ENCODE assay signal across 9 cellular contexts in the genomic region with DNA sequence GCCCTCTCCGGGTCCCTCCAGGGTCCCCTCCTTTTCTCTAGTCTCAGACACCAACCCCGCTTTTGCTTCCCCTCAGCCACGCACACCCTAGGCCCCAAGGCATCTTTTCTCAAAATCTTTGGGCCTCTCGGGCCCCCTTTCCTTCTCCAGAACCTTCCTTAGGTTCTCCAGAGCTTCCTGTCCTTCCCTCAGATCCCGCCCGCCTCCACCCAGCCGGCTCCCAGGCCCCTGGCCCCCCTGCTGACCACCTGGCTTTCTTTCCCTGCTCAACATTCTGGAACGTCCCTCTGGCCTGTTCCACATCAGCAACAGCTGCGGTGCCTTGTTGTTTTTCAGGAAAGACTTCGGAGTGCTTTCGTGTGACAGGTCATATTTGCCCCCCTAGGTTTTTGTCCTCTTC. TPM values are rescaled to one million over a fixed set of nuclear protein-coding genes. Genes with fewer than 3 reads are reported as not detected.
A peak's percentile ranks its signal among the peaks of the same experiment; 100 is the strongest.
DNase-seq lines count a peak whose midpoint lies in the region; ATAC-seq and TF ChIP-seq lines count a peak whose summit lies in the region.
"Had no signal": no experiment of that assay in that cellular context is flagged by ENCODE, and none has a peak within 500 bp of the region (broad histone marks: within the 10 kb centered on the region; RNA-seq: fewer than 3 reads in every experiment).

No MANE protein-coding gene starts in this region.

- no peaks in the 10 kb centered on the region for H3K9me3 ChIP-seq in body of pancreas
- no peaks in the 10 kb centered on the region for H3K9me3 ChIP-seq in right lobe of liver
- H3K9me3 ChIP-seq in transverse colon = no peaks in the 10 kb centered on the region

- peak overlapping the region; percentile 83 for H3K27ac Mint-ChIP-seq in activated CD8-positive, alpha-beta memory T cell treated with anti-CD3 and anti-CD28 coated beads, Interleukin-2, amount 10 ng/mL, durations not matched to agents 7 days and 5 days

- no peak for TF ChIP-seq CTCF in body of pancreas (IDR thresholded peaks at IDR 0.05)
- no peak for TF ChIP-seq CTCF in right lobe of liver (IDR thresholded peaks at IDR 0.05)
- no peak for TF ChIP-seq CTCF in transverse colon (IDR thresholded peaks at IDR 0.05)

- intact Hi-C loops in body of pancreas (cut with DNase I) (no loop called here), right lobe of liver (cut with DNase I) (no loop called here), transverse colon (cut with DNase I; ENCODE audit: low total_unique reads) (no loop called here)

- no peaks in the 10 kb centered on the region for H3K9me3 Mint-ChIP-seq in activated CD8-positive, alpha-beta memory T cell treated with anti-CD3 and anti-CD28 coated beads, Interleukin-2, amount 10 ng/mL, durations not matched to agents 7 days and 5 days (ENCODE audit: low read depth)

- H3K4me1 ChIP-seq in body of pancreas (peaks cover 40% of the 10 kb centered on the region), right lobe of liver (peaks cover 0 to 64% (median 27%) of the 10 kb centered on the region in 4 donors), transverse colon (peaks cover 27 to 51% (median 34%) of the 10 kb centered on the region in 4 donors)

- CTCF ChIA-PET in activated CD8-positive, alpha-beta memory T cell treated with anti-CD3 and anti-CD28 coated beads, Interleukin-2, amount 10 ng/mL, durations not matched to agents 7 days and 5 days (lab: Charles Lee) = interaction anchor here (0.6 to 3.7 kb wide), 4 partner anchors 17 to 505 kb away, joined by 3 to 23 read pairs (median 15); partner anchors contain the start of gene PIGV

- TF ChIP-seq POLR2A in body of pancreas (IDR thresholded peaks at IDR 0.05) (no peak), right lobe of liver (IDR thresholded peaks at IDR 0.05) (no peak), transverse colon (IDR thresholded peaks at IDR 0.05) (no peak)

- H3K4me1 Mint-ChIP-seq in activated CD8-positive, alpha-beta memory T cell treated with anti-CD3 and anti-CD28 coated beads, Interleukin-2, amount 10 ng/mL, durations not matched to agents 7 days and 5 days = peaks cover 63% of the 10 kb centered on the region

- ATAC-seq in activated CD8-positive, alpha-beta memory T cell treated with anti-CD3 and anti-CD28 coated beads, Interleukin-2, amount 10 ng/mL, durations not matched to agents 7 days and 5 days = no peak
- ATAC-seq in body of pancreas (no peak), right lobe of liver (no peak), left lobe of liver (no peak), HG03039 (IDR thresholded peaks at IDR 0.05; ENCODE audit: unreplicated experiment) (no peak)

- H3K4me3 Mint-ChIP-seq in activated CD8-positive, alpha-beta memory T cell treated with anti-CD3 and anti-CD28 coated beads, Interleukin-2, amount 10 ng/mL, durations not matched to agents 7 days and 5 days = peak overlapping the region; percentile 90

- TF ChIP-seq EP300 in transverse colon (IDR thresholded peaks at IDR 0.05; ENCODE audit: low read depth) = no peak

- H3K27ac ChIP-seq in body of pancreas (peak overlapping the region in 1 of 4 donors; percentile 58), right lobe of liver (peak overlapping the region in 1 of 3 donors; percentile 38), transverse colon (peak overlapping the region; percentile 82 to 86 (median 84))

- peaks cover 12% of the 10 kb centered on the region for H3K36me3 Mint-ChIP-seq in activated CD8-positive, alpha-beta memory T cell treated with anti-CD3 and anti-CD28 coated beads, Interleukin-2, amount 10 ng/mL, durations not matched to agents 7 days and 5 days

- peak overlapping the region; percentile 52 to 83 for H3K4me3 ChIP-seq in body of pancreas
- peak overlapping the region; percentile 54 to 66 (median 60) for H3K4me3 ChIP-seq in right lobe of liver
- H3K4me3 ChIP-seq in transverse colon = peak overlapping the region in 3 of 4 donors; percentile 74 to 88 (median 75)

- H3K27me3 Mint-ChIP-seq in activated CD8-positive, alpha-beta memory T cell treated with anti-CD3 and anti-CD28 coated beads, Interleukin-2, amount 10 ng/mL, durations not matched to agents 7 days and 5 days = no peaks in the 10 kb centered on the region

- no peaks in the 10 kb centered on the region for H3K27me3 ChIP-seq in body of pancreas
- H3K27me3 ChIP-seq in right lobe of liver = no peaks in the 10 kb centered on the region
- no peaks in the 10 kb centered on the region for H3K27me3 ChIP-seq in transverse colon

- H3K36me3 ChIP-seq in body of pancreas (replicated peaks in 1 of 2; ENCODE audit: insufficient read depth in 1 of 2, low read depth in 2 of 2) (peaks cover 0 to 2% of the 10 kb centered on the region in 2 donors), right lobe of liver (peaks cover 0 to 5% (median 2%) of the 10 kb centered on the region in 4 donors), transverse colon (peaks cover 0 to 5% (median 1%) of the 10 kb centered on the region in 4 donors)

- 27 to 36% methylated on average over 11 of the region's 11 CpGs for WGBS in body of pancreas, 2 donors
- 44% methylated on average over 11 of the region's 11 CpGs for WGBS in right lobe of liver (ENCODE audit: insufficient coverage, low coverage, low lambda C conversion rate, missing lambda C conversion rate)
- 36 to 43% methylated on average over 6 to 11 of the region's 11 CpGs for WGBS in transverse colon (ENCODE audit: low coverage in 1 of 2), 2 donors

- DNase-seq in activated CD8-positive, alpha-beta memory T cell treated with anti-CD3 and anti-CD28 coated beads, Interleukin-2, amount 10 ng/mL, durations not matched to agents 7 days and 5 days = no peak
- no peak for DNase-seq in activated CD8-positive, alpha-beta memory T cell treated with anti-CD3 and anti-CD28 coated beads for 24 hours
- DNase-seq in body of pancreas = peak in 2 of 4 donors; percentile 32
- no peak for DNase-seq in right lobe of liver
- no peak for DNase-seq in transverse colon
- no peak for DNase-seq in left lobe of liver (ENCODE audit: low spot score)
- DNase-seq in activated CD4-positive, alpha-beta T cell treated with anti-CD3 and anti-CD28 coated beads for 48 hours = no peak

- in situ Hi-C loops in transverse colon (cut with MboI; ENCODE audit: low pct_ligation_motif_present in 1 of 4, low pct_unique_long_range_greater_than_20kb in 1 of 4, low sequenced_read_pairs in 3 of 4) = no loop called here

RNA-seq across cellular contexts. Expression of gene ZDHHC18, which starts 1.2 kb away (rescaled TPM):
- 10 to 100 TPM; 53.1 to 54.9 TPM for total RNA-seq in activated CD8-positive, alpha-beta memory T cell treated with anti-CD3 and anti-CD28 coated beads, Interleukin-2, amount 10 ng/mL, durations not matched to agents 7 days and 5 days
- total RNA-seq in body of pancreas (1 to 10 TPM; 4.6 to 5.7 TPM), right lobe of liver (10 to 100 TPM in 5 of 6 experiments, 1 to 10 TPM in 1; 9.6 to 16.9 (median 14.1) TPM), transverse colon (10 to 100 TPM in 3 of 4 donors, 1 to 10 TPM in 1; 4.4 to 37.3 (median 28.0) TPM), left lobe of liver (10.3 TPM)

RNA-seq across cellular contexts. Expression of gene SFN, which starts 35.3 kb away (rescaled TPM):
- under 1 TPM in 1 of 2 experiments, not detected in 1; 0.73 TPM for total RNA-seq in activated CD8-positive, alpha-beta memory T cell treated with anti-CD3 and anti-CD28 coated beads, Interleukin-2, amount 10 ng/mL, durations not matched to agents 7 days and 5 days
- total RNA-seq in body of pancreas (1 to 10 TPM in 1 of 2 donors, under 1 TPM in 1; 0.66 to 1.6 TPM), right lobe of liver (1 to 10 TPM in 3 of 6 experiments, not detected in 3; 2.2 to 2.5 (median 2.5) TPM), transverse colon (100 to 1,000 TPM in 3 of 4 donors, 10 to 100 TPM in 1; 50.2 to 197 (median 163) TPM), left lobe of liver (0.40 TPM)
- total RNA-seq: lung microvascular endothelial cell had no signal

RNA-seq across cellular contexts. Expression of gene PIGV, which starts 39.9 kb away (rescaled TPM):
- total RNA-seq in activated CD8-positive, alpha-beta memory T cell treated with anti-CD3 and anti-CD28 coated beads, Interleukin-2, amount 10 ng/mL, durations not matched to agents 7 days and 5 days = 1 to 10 TPM; 8.6 to 9.7 TPM
- 10 to 100 TPM; 10.9 to 14.2 TPM for total RNA-seq in body of pancreas
- 10 to 100 TPM; 13.2 to 27.8 (median 19.2) TPM for total RNA-seq in right lobe of liver
- 10 to 100 TPM; 16.1 to 32.2 (median 24.2) TPM for total RNA-seq in transverse colon
- 30.8 TPM for total RNA-seq in left lobe of liver

Comparison
In these comparisons a context has a peak if more than half of its experiments do, and no peak if none do; other contexts are left out.
1. RNA of gene SFN, which starts 35.3 kb away (total RNA-seq): 50.2 to 197 TPM in transverse colon; 2.2 to 2.5 TPM in right lobe of liver, 0.66 to 1.6 TPM in body of pancreas, 0.73 TPM in activated CD8-positive, alpha-beta memory T cell treated with anti-CD3 and anti-CD28 coated beads, Interleukin-2, amount 10 ng/mL, durations not matched to agents 7 days and 5 days and 0.40 TPM in left lobe of liver (single experiment); every median in the first group is over 10 times any median in the second.
2. Peak in every context shown above with its lines, with median percentiles within 50 percentile points of each other: H3K4me3 ChIP-seq.